In the genomic region with DNA sequence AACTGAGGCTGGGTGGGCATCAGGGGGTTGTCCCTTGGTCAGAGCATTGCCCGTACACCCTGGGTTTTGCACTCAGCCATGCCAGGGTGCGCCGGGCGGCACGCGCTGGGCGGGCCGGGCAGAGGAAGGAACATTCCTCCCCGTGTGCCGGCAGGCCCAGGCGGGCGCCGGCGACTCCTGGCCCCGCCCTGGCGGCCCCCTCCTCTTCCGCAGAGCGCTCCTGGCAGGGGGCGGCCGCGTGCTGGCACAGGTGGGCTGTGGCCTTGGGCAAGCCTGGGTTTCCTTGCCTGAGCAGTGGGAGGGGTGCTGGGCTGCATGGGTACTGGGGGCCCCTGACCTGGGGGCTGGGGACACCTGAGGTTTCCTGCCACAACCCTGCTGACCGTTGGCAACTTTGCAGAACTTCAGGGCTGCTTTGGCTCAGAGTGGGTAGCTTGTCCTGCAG, we compare ENCODE assay signal across 1 cellular context.
TF ChIP-seq lines count a peak whose summit lies in the region.

No MANE protein-coding gene starts in this region.

TF ChIP-seq in WTC11, 78 proteins besides CTCF, POLR2A, EP300 and RAD21 (continued from another document):
- 0 out of 2 replicates have a peak, but pooled peaks have one; percentile 13 for TF ChIP-seq PRDM15 (CRISPR knock-in tag; IDR thresholded peaks at IDR 0.05)
